18 cellular contexts compared by ENCODE assay signal in genomic region chr17:64066709-64067108, GRCh38. TPM values are rescaled to one million over a fixed set of nuclear protein-coding genes. Genes with fewer than 3 reads are reported as not detected.
DNase-seq lines count a peak whose midpoint lies in the region; ATAC-seq and TF ChIP-seq lines count a peak whose summit lies in the region.
"Had no signal": no experiment of that assay in that cellular context is flagged by ENCODE, and none has a peak within 500 bp of the region (broad histone marks: within the 10 kb centered on the region; RNA-seq: fewer than 3 reads in every experiment).

No MANE protein-coding gene starts in this region.

- peaks cover 0 to 99% (median 45%) of the 10 kb centered on the region in 6 donors for H3K36me3 ChIP-seq in spleen
- no peaks in the 10 kb centered on the region for H3K36me3 ChIP-seq in A673 (ENCODE audit: insufficient read depth, low read length, poor library complexity, severe bottlenecking)

- no peaks in the 10 kb centered on the region for H3K27me3 ChIP-seq in spleen (replicated peaks in 1 of 7)
- H3K27me3 ChIP-seq in A673 (replicated peaks; ENCODE audit: insufficient read depth, low read depth, low read length, poor library complexity), result no peaks in the 10 kb centered on the region
- H3K27me3 ChIP-seq: BLaER1 treated with 17β-estradiol and CSF1 and Interleukin-3, amounts not matched to agents 10 nM and 100 nM; ovary had no signal

- peaks cover 64% of the 10 kb centered on the region for H3K36me3 Mint-ChIP-seq in activated T-cell treated with anti-CD3 and anti-CD28 coated beads, Interleukin-2, amount 50 U/mL, for 4 hours (ENCODE audit: insufficient read depth)
- peaks cover 94% of the 10 kb centered on the region for H3K36me3 Mint-ChIP-seq in T-helper 2 cell treated with Interferon-gamma antibody and Interleukin-4, amounts not matched to agents 5 μg/mL and 100 μg/mL, for 36 hours (ENCODE audit: low read depth)

- intact Hi-C loops in spleen (cut with DNase I; ENCODE audit: low total_unique reads), result no loop called here
- intact Hi-C loops in A673 (cut with micrococcal nuclease; ENCODE audit: unreplicated experiment), result no loop called here

- peak overlapping the region in 3 of 8 donors; percentile 1 to 39 (median 31) for H3K4me3 ChIP-seq in spleen
- no peak overlapping the region for H3K4me3 ChIP-seq in A673 (ENCODE audit: low read depth, low read length, poor library complexity, severe bottlenecking)
- H3K4me3 ChIP-seq: BLaER1 treated with 17β-estradiol and CSF1 and Interleukin-3, amounts not matched to agents 10 nM and 100 nM; ovary had no signal

- peak overlapping the region; percentile 80 for H3K27ac Mint-ChIP-seq in T-helper 2 cell treated with Interferon-gamma antibody and Interleukin-4, amounts not matched to agents 5 μg/mL and 100 μg/mL, for 36 hours

- no TSS peak for BruUV-seq in A673 (replicated peaks; lab: Mats Ljungman, UMichigan)

- H3K4me1 ChIP-seq in spleen, result peaks cover 15 to 63% (median 27%) of the 10 kb centered on the region in 6 donors
- H3K4me1 ChIP-seq in A673 (ENCODE audit: insufficient read depth, low read length, poor library complexity, severe bottlenecking), result no peaks in the 10 kb centered on the region

- peaks cover 68% of the 10 kb centered on the region for H3K4me1 Mint-ChIP-seq in activated T-cell treated with anti-CD3 and anti-CD28 coated beads, Interleukin-2, amount 50 U/mL, for 4 hours (ENCODE audit: low read depth)
- peaks cover 58% of the 10 kb centered on the region for H3K4me1 Mint-ChIP-seq in T-helper 2 cell treated with Interferon-gamma antibody and Interleukin-4, amounts not matched to agents 5 μg/mL and 100 μg/mL, for 36 hours (ENCODE audit: low read depth)

- peak in 1 of 2 donors; percentile 66 for ATAC-seq in activated T-cell treated with anti-CD3 and anti-CD28 coated beads, Interleukin-2, amount 50 U/mL, for 4 hours
- ATAC-seq: left colon, Panc1, sciatic nerve had no signal

- no peaks in the 10 kb centered on the region for H3K27me3 Mint-ChIP-seq in activated T-cell treated with anti-CD3 and anti-CD28 coated beads, Interleukin-2, amount 50 U/mL, for 4 hours (ENCODE audit: low read depth)
- H3K27me3 Mint-ChIP-seq in T-helper 2 cell treated with Interferon-gamma antibody and Interleukin-4, amounts not matched to agents 5 μg/mL and 100 μg/mL, for 36 hours (ENCODE audit: low read depth), result no peaks in the 10 kb centered on the region

- no peak for TF ChIP-seq CTCF in spleen (IDR thresholded peaks at IDR 0.05 in 8 of 11, conservative IDR thresholded peaks at IDR 0.05 in 3 of 11)
- TF ChIP-seq CTCF in A673 (conservative IDR thresholded peaks at IDR 0.05; ENCODE audit: low read depth, low read length), result no peak

- H3K4me3 Mint-ChIP-seq in activated T-cell treated with anti-CD3 and anti-CD28 coated beads, Interleukin-2, amount 50 U/mL, for 4 hours, result peak overlapping the region; percentile 71
- peak overlapping the region; percentile 70 for H3K4me3 Mint-ChIP-seq in T-helper 2 cell treated with Interferon-gamma antibody and Interleukin-4, amounts not matched to agents 5 μg/mL and 100 μg/mL, for 36 hours

- peaks cover 20% of the 10 kb centered on the region for H3K9me3 Mint-ChIP-seq in activated T-cell treated with anti-CD3 and anti-CD28 coated beads, Interleukin-2, amount 50 U/mL, for 4 hours
- peaks cover 25% of the 10 kb centered on the region for H3K9me3 Mint-ChIP-seq in T-helper 2 cell treated with Interferon-gamma antibody and Interleukin-4, amounts not matched to agents 5 μg/mL and 100 μg/mL, for 36 hours

- 79 to 91% (median 86%) methylated on average over 7 of the region's 7 CpGs for WGBS in spleen, 5 donors

- CTCF ChIA-PET in A673 (lab: Charles Lee), result no interaction called here

- H3K9me3 ChIP-seq in spleen, result peaks cover 4 to 23% (median 20%) of the 10 kb centered on the region in 8 donors
- peaks cover 3% of the 10 kb centered on the region for H3K9me3 ChIP-seq in A673 (ENCODE audit: low read depth, low read length, poor library complexity, severe bottlenecking)
- H3K9me3 ChIP-seq: SK-N-SH had no signal

- TF ChIP-seq POLR2A in spleen (IDR thresholded peaks at IDR 0.05) (no peak), erythroblast (IDR thresholded peaks at IDR 0.05; ENCODE audit: low read length) (no peak)

- DNase-seq in activated T-cell treated with anti-CD3 and anti-CD28 coated beads, Interleukin-2, amount 50 U/mL, for 4 hours, result no peak
- DNase-seq in activated T-cell treated with anti-CD3 and anti-CD28 coated beads, Interleukin-2, amount 50 U/mL, for 48 hours, result no peak
- DNase-seq in T-helper 2 cell treated with Interferon-gamma antibody and Interleukin-4, amounts not matched to agents 5 μg/mL and 100 μg/mL, for 36 hours (ENCODE audit: low spot score), result peak; percentile 39
- DNase-seq in central memory CD4-positive, alpha-beta T cell, result peak; percentile 81
- DNase-seq in spleen (no peak), A673 (ENCODE audit: low spot score) (no peak), erythroblast (lab: John Stamatoyannopoulos, UW) (no peak), NCI-H2107 (lab: John Stamatoyannopoulos, UW) (no peak)
- DNase-seq: activated CD8-positive, alpha-beta memory T cell treated with anti-CD3 and anti-CD28 coated beads, Interleukin-2, amount 50 U/mL, for 4 hours; EL; left colon; NCI-H1048; NCI-H69; ovary; SK-N-SH had no signal

- POLR2A ChIA-PET in A673 (lab: Charles Lee; ENCODE audit: low non-redundant PET), result no interaction called here

- H3K27ac ChIP-seq in spleen (peak overlapping the region in 6 of 8 donors; percentile 60 to 72 (median 66)), A673 (ENCODE audit: low read depth, low read length, poor library complexity, severe bottlenecking) (no peak overlapping the region)
- H3K27ac ChIP-seq: BLaER1 treated with 17β-estradiol and CSF1 and Interleukin-3, amounts not matched to agents 10 nM and 100 nM; ovary had no signal

RNA-seq across cellular contexts. Expression of gene ICAM2, which starts 46.3 kb away (rescaled TPM):
- 10 to 100 TPM; 67.0 to 88.9 (median 77.1) TPM for total RNA-seq in activated T-cell treated with anti-CD3 and anti-CD28 coated beads, Interleukin-2, amount 50 U/mL, for 4 hours
- total RNA-seq in spleen (100 to 1,000 TPM; 136 to 412 (median 275) TPM), A673 (2021) (0.99 and 1.2 TPM in 2 replicates)
- polyA plus RNA-seq in spleen, result 100 to 1,000 TPM in 1 of 3 donors, 10 to 100 TPM in 2; 79.2 to 108 (median 86.7) TPM

Comparison
In these comparisons a context has a peak if more than half of its experiments do, and no peak if none do; other contexts are left out.
1. DNase-seq: peak in T-helper 2 cell treated with Interferon-gamma antibody and Interleukin-4, amounts not matched to agents 5 μg/mL and 100 μg/mL, for 36 hours (single experiment) and central memory CD4-positive, alpha-beta T cell (single experiment); none in activated T-cell treated with anti-CD3 and anti-CD28 coated beads, Interleukin-2, amount 50 U/mL, for 4 hours (single experiment), activated T-cell treated with anti-CD3 and anti-CD28 coated beads, Interleukin-2, amount 50 U/mL, for 48 hours (0 of 2), spleen (single experiment), A673 (single experiment), erythroblast (0 of 2) and NCI-H2107 (single experiment).
2. RNA of gene ICAM2, which starts 46.3 kb away (total RNA-seq): 136 to 412 TPM in spleen and 67.0 to 88.9 TPM in activated T-cell treated with anti-CD3 and anti-CD28 coated beads, Interleukin-2, amount 50 U/mL, for 4 hours; 0.99 to 1.2 TPM in A673; every median in the first group is over 10 times any median in the second.